In genomic region chr3:146560678-146561077, GRCh38 we compare ENCODE assay signal across 11 cellular contexts. TPM values are rescaled to one million over a fixed set of nuclear protein-coding genes. Genes with fewer than 3 reads are reported as not detected.
"Had no signal": no experiment of that assay in that cellular context is flagged by ENCODE, and none has a peak within 500 bp of the region (broad histone marks: within the 10 kb centered on the region; RNA-seq: fewer than 3 reads in every experiment).

No MANE protein-coding gene starts in this region.

- H3K27ac Mint-ChIP-seq: HFFc6 had no signal

- DNase-seq: GM23248, GOT3, H7, HFFc6, IMR-90, KBM-7 had no signal

- H3K4me3 Mint-ChIP-seq: HFFc6 had no signal

- FAIRE-seq: HTR-8/SVneo had no signal

- H3K4me1 ChIP-seq: HAP-1 had no signal

- H3K9ac ChIP-seq: GM23248 had no signal

- H3K27ac ChIP-seq: GM23248 had no signal

- H3K4me3 ChIP-seq: GM23248, HAP-1 had no signal

- H3K9me3 Mint-ChIP-seq: HFFc6 had no signal

- H3K9me3 ChIP-seq: HAP-1 had no signal

- H2AFZ ChIP-seq: GM23248 had no signal

- ATAC-seq: HCT116 had no signal

- H3K36me3 ChIP-seq: HAP-1 had no signal

RNA-seq across cellular contexts. Expression of gene PLSCR5, which starts 44.5 kb away (rescaled TPM):
- total RNA-seq: GM23248, H4, H7, HFFc6, HT-29, IMR-90 had no signal
- polyA plus RNA-seq: GM23248, IMR-90 had no signal
